Comparison of ENCODE assay signal across 22 cellular contexts in genomic region chr3:16809482-16809881, GRCh38.
"Had no signal": no experiment of that assay in that cellular context is flagged by ENCODE, and none has a peak within 500 bp of the region (broad histone marks: within the 10 kb centered on the region; RNA-seq: fewer than 3 reads in every experiment).

No MANE protein-coding gene starts in this region.

- DNase-seq: activated CD4-positive, alpha-beta T cell treated with anti-CD3 and anti-CD28 coated beads for 1 hour; activated CD4-positive, alpha-beta T cell treated with anti-CD3 and anti-CD28 coated beads for 4 hours; activated CD4-positive, alpha-beta T cell treated with anti-CD3 and anti-CD28 coated beads, Interleukin-2, amount 50 U/mL, for 4 hours; activated CD8-positive, alpha-beta memory T cell treated with anti-CD3 and anti-CD28 coated beads for 24 hours; activated effector memory CD4-positive, alpha-beta T cell treated with Interleukin-2 at 50 U/mL for 16 hours; activated gamma-delta T cell treated with Interleukin-2 at 50 U/mL for 16 hours; activated naive CD4-positive, alpha-beta T cell treated with Interleukin-2 at 50 U/mL for 16 hours; activated naive CD8-positive, alpha-beta T cell treated with anti-CD3 and anti-CD28 coated beads for 36 hours; activated naive CD8-positive, alpha-beta T cell treated with anti-CD3 and anti-CD28 coated beads, Interleukin-2, amount 50 U/mL, for 24 hours; activated T-cell treated with anti-CD3 and anti-CD28 coated beads, Interleukin-2, amount 50 U/mL, for 4 hours; cortex of kidney; dermis blood vessel endothelial cell; effector CD4-positive, alpha-beta T cell; effector memory CD8-positive, alpha-beta T cell; esophagus squamous epithelium; foreskin melanocyte; SW 1271; T-cell; T-helper 17 cell had no signal

- H3K27ac ChIP-seq: ascending aorta, esophagus squamous epithelium, gastroesophageal sphincter, VCaP had no signal

- H3K4me3 ChIP-seq: ascending aorta, esophagus squamous epithelium, gastroesophageal sphincter had no signal

- H3K9me3 ChIP-seq: ascending aorta, esophagus squamous epithelium, gastroesophageal sphincter had no signal

- H3K36me3 ChIP-seq: ascending aorta, esophagus squamous epithelium, gastroesophageal sphincter had no signal

- H3K27me3 ChIP-seq: ascending aorta, esophagus squamous epithelium, gastroesophageal sphincter had no signal

- H3K4me1 ChIP-seq: ascending aorta, esophagus squamous epithelium, gastroesophageal sphincter had no signal
